Comparison of ENCODE assay signal across 8 cellular contexts in the genomic region with DNA sequence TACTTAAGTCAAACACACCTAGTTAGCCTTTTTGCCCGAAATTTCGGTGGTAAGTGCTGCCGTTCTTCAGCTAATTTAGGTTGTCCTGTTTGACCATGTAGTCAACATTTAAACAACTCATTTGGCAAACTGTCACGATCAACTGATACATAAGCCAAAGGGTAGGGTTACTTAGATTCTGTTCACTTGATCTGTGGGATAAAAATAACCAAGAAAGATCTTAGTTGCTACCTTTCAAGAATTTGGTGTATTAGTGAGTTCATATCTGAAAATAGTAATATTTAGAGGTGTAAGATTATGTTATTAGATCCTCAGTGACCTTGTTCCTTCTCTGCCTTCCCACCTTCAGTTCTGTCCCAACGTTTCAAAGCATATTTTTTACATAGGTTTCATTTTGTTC. TPM values are rescaled to one million over a fixed set of nuclear protein-coding genes. Genes with fewer than 3 reads are reported as not detected.
DNase-seq lines count a peak whose midpoint lies in the region; ATAC-seq and TF ChIP-seq lines count a peak whose summit lies in the region.

No MANE protein-coding gene starts in this region.

- POLR2A ChIA-PET in MCF 10A (lab: Yijun Ruan, JAX): interaction anchor here (0.7 to 5.9 kb wide), 10 partner anchors 12 to 515 kb away, joined by 3 to 95 read pairs (median 16); a partner anchor contains a TSS

- no peaks in the 10 kb centered on the region for H3K36me3 ChIP-seq in left ventricle myocardium inferior
- H3K36me3 ChIP-seq in mesodermal cell (ENCODE audit: control insufficient read depth, insufficient read depth, low read length): peaks cover 40% of the 10 kb centered on the region

- BruUV-seq in MCF 10A (replicated peaks; lab: Mats Ljungman, UMichigan): no TSS peak

- H3K27ac ChIP-seq in left ventricle myocardium inferior (replicated peaks): no peak overlapping the region
- H3K27ac ChIP-seq in mesodermal cell (ENCODE audit: low read depth, low read length, severe bottlenecking): no peak overlapping the region

- H3K4me3 Mint-ChIP-seq in MCF 10A (ENCODE audit: unreplicated experiment): peak overlapping the region; percentile 87

- intact Hi-C loops in left ventricle myocardium inferior (cut with micrococcal nuclease): no loop called here
- intact Hi-C loops in Right ventricle myocardium inferior (cut with DNase I): no loop called here
- intact Hi-C loops in MCF 10A (cut with micrococcal nuclease): no loop called here

- no peak for ATAC-seq in Right ventricle myocardium inferior
- no peak for ATAC-seq in GM21423 (IDR thresholded peaks at IDR 0.05; ENCODE audit: unreplicated experiment)

- H3K27ac Mint-ChIP-seq in MCF 10A (ENCODE audit: low read depth, unreplicated experiment): peak overlapping the region; percentile 96

- WGBS in mesodermal cell (ENCODE audit: insufficient coverage in 2 of 2), 2 experiments: 79% methylated on average over 3 of the region's 5 CpGs; no CpG with 5 or more reads in 1 of the 2 experiments

- H3K9me3 Mint-ChIP-seq in MCF 10A (ENCODE audit: unreplicated experiment): no peaks in the 10 kb centered on the region

- H3K27me3 ChIP-seq in left ventricle myocardium inferior (ENCODE audit: low read depth): no peaks in the 10 kb centered on the region

- peaks cover 40% of the 10 kb centered on the region for H3K4me1 Mint-ChIP-seq in MCF 10A (ENCODE audit: insufficient read depth, unreplicated experiment)

- peak overlapping the region; percentile 81 for H3K4me3 ChIP-seq in left ventricle myocardium inferior
- H3K4me3 ChIP-seq in mesodermal cell (ENCODE audit: extremely low read depth, insufficient read depth, low read length, poor library complexity, severe bottlenecking): peak overlapping the region; percentile 97

- DNase-seq in left ventricle myocardium inferior: no peak
- no peak for DNase-seq in Right ventricle myocardium inferior (ENCODE audit: missing footprints)
- DNase-seq in MCF 10A (ENCODE audit: unreplicated experiment): no peak
- no peak for DNase-seq in central memory CD4-positive, alpha-beta T cell
- DNase-seq in NCI-H446 (lab: John Stamatoyannopoulos, UW): no peak
- DNase-seq in SHP77 (lab: John Stamatoyannopoulos, UW): no peak

- H3K36me3 Mint-ChIP-seq in MCF 10A (ENCODE audit: insufficient read depth, unreplicated experiment): peaks cover 8% of the 10 kb centered on the region

- H3K4me1 ChIP-seq in left ventricle myocardium inferior: peaks cover 84% of the 10 kb centered on the region
- H3K4me1 ChIP-seq in mesodermal cell (ENCODE audit: control insufficient read depth, insufficient read depth, low read length, poor library complexity, severe bottlenecking): no peaks in the 10 kb centered on the region

- H3K27me3 Mint-ChIP-seq in MCF 10A (ENCODE audit: insufficient read depth, unreplicated experiment): peaks cover 3% of the 10 kb centered on the region

- H3K9me3 ChIP-seq in left ventricle myocardium inferior (replicated peaks) (no peaks in the 10 kb centered on the region), mesodermal cell (ENCODE audit: control insufficient read depth, low read length) (no peaks in the 10 kb centered on the region)

- TF ChIP-seq CTCF in left ventricle myocardium inferior (IDR thresholded peaks at IDR 0.05; ENCODE audit: borderline replicate concordance) (no peak), MCF 10A (IDR thresholded peaks at IDR 0.05; ENCODE audit: unreplicated experiment) (no peak)

- CTCF ChIA-PET in MCF 10A (lab: Yijun Ruan, JAX): interaction anchor here (1.3 kb wide), 1 partner anchor 41 kb away, joined by 3 read pairs; no protein-coding TSS in a partner anchor

RNA-seq across cellular contexts. Expression of a gene that starts 2.0 kb away (rescaled TPM):
- total RNA-seq in left ventricle myocardium inferior (13.8 TPM), Right ventricle myocardium inferior (13.5 TPM), MCF 10A (2022) (48.3 and 50.3 TPM in 2 replicates)
- 44.0 TPM for polyA plus RNA-seq in mesodermal cell (2013, experiment 1 of 2)
- polyA plus RNA-seq in mesodermal cell (2013, experiment 2 of 2): 42.7 TPM
